ENCODE assay signal across 19 cellular contexts in the genomic region with DNA sequence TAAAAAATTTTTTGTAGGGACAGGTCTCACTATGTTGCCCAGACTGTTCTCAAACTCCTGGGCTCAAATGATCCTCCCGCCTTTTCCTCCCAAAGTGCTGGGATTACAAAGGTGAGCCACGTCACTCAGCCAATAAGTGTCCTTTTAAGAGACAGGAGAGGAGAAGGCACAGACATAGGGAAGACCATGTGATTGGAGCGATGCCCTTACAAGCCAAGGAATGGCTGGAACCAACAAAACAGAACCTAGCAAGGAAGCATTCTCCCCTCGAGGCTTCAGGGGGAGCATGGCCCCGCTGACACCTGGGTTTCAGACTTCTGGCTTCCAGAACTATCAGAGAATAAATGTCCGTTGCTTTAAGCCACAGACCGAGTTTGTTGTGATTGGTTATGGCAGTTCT. TPM values are rescaled to one million over a fixed set of nuclear protein-coding genes. Genes with fewer than 3 reads are reported as not detected.
DNase-seq lines count a peak whose midpoint lies in the region; ATAC-seq and TF ChIP-seq lines count a peak whose summit lies in the region.
"Had no signal": no experiment of that assay in that cellular context is flagged by ENCODE, and none has a peak within 500 bp of the region (broad histone marks: within the 10 kb centered on the region; RNA-seq: fewer than 3 reads in every experiment).

No MANE protein-coding gene starts in this region.

- WGBS in right lobe of liver (ENCODE audit: insufficient coverage, low coverage, low lambda C conversion rate, missing lambda C conversion rate): 73% methylated on average over 7 of the region's 7 CpGs

- no peak for TF ChIP-seq CTCF in GM23338 (conservative IDR thresholded peaks at IDR 0.05; ENCODE audit: low read depth in 2 of 2)
- TF ChIP-seq CTCF in WTC11 (IDR thresholded peaks at IDR 0.05): no peak
- TF ChIP-seq CTCF in right lobe of liver (IDR thresholded peaks at IDR 0.05): no peak
- no peak for TF ChIP-seq CTCF in left lung (IDR thresholded peaks at IDR 0.05)

- H3K9me3 Mint-ChIP-seq in GM23338 (no peaks in the 10 kb centered on the region; the same call in 2 of the 3 replicates), WTC11 (no peaks in the 10 kb centered on the region)
- H3K9me3 Mint-ChIP-seq: CD8-positive, alpha-beta memory T cell had no signal

- intact Hi-C loops in right lobe of liver (cut with DNase I): no loop called here
- intact Hi-C loops in left lung (cut with DNase I): no loop called here

- H3K4me1 Mint-ChIP-seq in GM23338: peaks cover 2% of the 10 kb centered on the region; the same call in 2 of the 3 replicates
- peaks cover 3% of the 10 kb centered on the region; the same call in 1 of the 2 replicates for H3K4me1 Mint-ChIP-seq in WTC11
- H3K4me1 Mint-ChIP-seq: CD8-positive, alpha-beta memory T cell had no signal

- H3K4me1 ChIP-seq in GM23338 (ENCODE audit: insufficient read depth): no peaks in the 10 kb centered on the region
- H3K4me1 ChIP-seq in right lobe of liver: no peaks in the 10 kb centered on the region
- H3K4me1 ChIP-seq in left lung: no peaks in the 10 kb centered on the region

- DNase-seq in GM23338 (ENCODE audit: low spot score) (peak; percentile 37), WTC11 (ENCODE audit: low spot score) (no peak), right lobe of liver (peak in 1 of 3 donors; percentile 2), HPDE6-E6E7 (ENCODE audit: extremely low spot score) (no peak), left lung (no peak), activated gamma-delta T cell (lab: John Stamatoyannopoulos, UW) (no peak)
- DNase-seq in activated T-cell treated with anti-CD3 and anti-CD28 coated beads, Interleukin-2, amount 50 U/mL, for 1 hour: no peak
- DNase-seq: Calu3; CD8-positive, alpha-beta memory T cell; DMS153; GF-D8; GOT3; Kasumi-1; NCI-H1417 treated with DMSO at 0.1 percent for 48 hours; NCI-H187; NCI-H69; SIG-M5 had no signal

- H3K4me3 ChIP-seq in GM23338: no peak overlapping the region
- no peak overlapping the region for H3K4me3 ChIP-seq in right lobe of liver
- no peak overlapping the region for H3K4me3 ChIP-seq in left lung
- H3K4me3 ChIP-seq: BLaER1 had no signal

- H3K27ac ChIP-seq in GM23338 (ENCODE audit: low read depth) (no peak overlapping the region), right lobe of liver (peak overlapping the region in 2 of 3 donors; percentile 8 to 51), left lung (peak overlapping the region in 1 of 2 donors; percentile 42)
- H3K27ac ChIP-seq: BLaER1 had no signal

- 0 out of 2 replicates have a peak, but pooled peaks cover 6% of the 10 kb centered on the region for H3F3A ChIP-seq in GM23338 (replicated peaks; ENCODE audit: low read depth)

- peaks cover 5% of the 10 kb centered on the region for H3K27me3 Mint-ChIP-seq in GM23338 (ENCODE audit: insufficient read depth, low read depth, poor library complexity)
- no peaks in the 10 kb centered on the region for H3K27me3 Mint-ChIP-seq in WTC11 (ENCODE audit: low read depth)
- H3K27me3 Mint-ChIP-seq: CD8-positive, alpha-beta memory T cell had no signal

- peak; percentile 55 for ATAC-seq in GM23338
- peak; percentile 75 for ATAC-seq in WTC11
- ATAC-seq in right lobe of liver: no peak
- ATAC-seq in left lung: no peak
- ATAC-seq: SK-N-SH treated with all-trans-retinoic acid at 6 μM for 48 hours had no signal

- H4K20me1 ChIP-seq in GM23338 (replicated peaks; ENCODE audit: insufficient read depth): no peaks in the 10 kb centered on the region
- H4K20me1 ChIP-seq: BLaER1 had no signal

- CTCF ChIA-PET in WTC11 (lab: Charles Lee): no interaction called here

- POLR2A ChIA-PET in WTC11 (lab: Charles Lee): no interaction called here

- no peaks in the 10 kb centered on the region for H3K36me3 Mint-ChIP-seq in GM23338 (ENCODE audit: low read depth)
- H3K36me3 Mint-ChIP-seq in WTC11: no peaks in the 10 kb centered on the region

- H3K9me2 ChIP-seq in GM23338 (ENCODE audit: insufficient read depth): no peaks in the 10 kb centered on the region

- H3K27ac Mint-ChIP-seq in GM23338 (no peak overlapping the region), WTC11 (no peak overlapping the region)
- H3K27ac Mint-ChIP-seq: CD8-positive, alpha-beta memory T cell had no signal

- no peak overlapping the region for H3K4me3 Mint-ChIP-seq in GM23338
- no peak overlapping the region for H3K4me3 Mint-ChIP-seq in WTC11
- H3K4me3 Mint-ChIP-seq: CD8-positive, alpha-beta memory T cell had no signal

- H3K27me3 ChIP-seq in GM23338 (ENCODE audit: insufficient read depth) (no peaks in the 10 kb centered on the region), right lobe of liver (no peaks in the 10 kb centered on the region), left lung (no peaks in the 10 kb centered on the region)
- H3K27me3 ChIP-seq: BLaER1 had no signal

- peak overlapping the region; percentile 52; the same call in 1 of the 2 replicates for H2AFZ ChIP-seq in GM23338

- no peak for TF ChIP-seq POLR2A in right lobe of liver (IDR thresholded peaks at IDR 0.05)

- no peaks in the 10 kb centered on the region for H3K36me3 ChIP-seq in GM23338 (ENCODE audit: insufficient read depth)
- H3K36me3 ChIP-seq in right lobe of liver: no peaks in the 10 kb centered on the region
- no peaks in the 10 kb centered on the region for H3K36me3 ChIP-seq in left lung
- H3K36me3 ChIP-seq: BLaER1 had no signal

- H3K4me2 ChIP-seq in GM23338: no peak overlapping the region

- no peaks in the 10 kb centered on the region for H3K9me3 ChIP-seq in right lobe of liver
- H3K9me3 ChIP-seq in left lung: no peaks in the 10 kb centered on the region
- H3K9me3 ChIP-seq: BLaER1 had no signal

- H3K79me2 ChIP-seq in GM23338 (replicated peaks; ENCODE audit: insufficient read depth): no peaks in the 10 kb centered on the region

TF ChIP-seq in GM23338, 12 proteins besides CTCF, POLR2A, EP300 and RAD21 (continues in another document):
- TF ChIP-seq STAT1 (IDR thresholded peaks at IDR 0.05; ENCODE audit: unreplicated experiment): no peak
- TF ChIP-seq CREB1 (CRISPR knock-in tag; IDR thresholded peaks at IDR 0.05; ENCODE audit: low read depth): no peak
- TF ChIP-seq NANOG (IDR thresholded peaks at IDR 0.05; ENCODE audit: borderline replicate concordance): no peak
- TF ChIP-seq ZNF114 (CRISPR knock-in tag; IDR thresholded peaks at IDR 0.05): no peak
- TF ChIP-seq, protein P1, sequence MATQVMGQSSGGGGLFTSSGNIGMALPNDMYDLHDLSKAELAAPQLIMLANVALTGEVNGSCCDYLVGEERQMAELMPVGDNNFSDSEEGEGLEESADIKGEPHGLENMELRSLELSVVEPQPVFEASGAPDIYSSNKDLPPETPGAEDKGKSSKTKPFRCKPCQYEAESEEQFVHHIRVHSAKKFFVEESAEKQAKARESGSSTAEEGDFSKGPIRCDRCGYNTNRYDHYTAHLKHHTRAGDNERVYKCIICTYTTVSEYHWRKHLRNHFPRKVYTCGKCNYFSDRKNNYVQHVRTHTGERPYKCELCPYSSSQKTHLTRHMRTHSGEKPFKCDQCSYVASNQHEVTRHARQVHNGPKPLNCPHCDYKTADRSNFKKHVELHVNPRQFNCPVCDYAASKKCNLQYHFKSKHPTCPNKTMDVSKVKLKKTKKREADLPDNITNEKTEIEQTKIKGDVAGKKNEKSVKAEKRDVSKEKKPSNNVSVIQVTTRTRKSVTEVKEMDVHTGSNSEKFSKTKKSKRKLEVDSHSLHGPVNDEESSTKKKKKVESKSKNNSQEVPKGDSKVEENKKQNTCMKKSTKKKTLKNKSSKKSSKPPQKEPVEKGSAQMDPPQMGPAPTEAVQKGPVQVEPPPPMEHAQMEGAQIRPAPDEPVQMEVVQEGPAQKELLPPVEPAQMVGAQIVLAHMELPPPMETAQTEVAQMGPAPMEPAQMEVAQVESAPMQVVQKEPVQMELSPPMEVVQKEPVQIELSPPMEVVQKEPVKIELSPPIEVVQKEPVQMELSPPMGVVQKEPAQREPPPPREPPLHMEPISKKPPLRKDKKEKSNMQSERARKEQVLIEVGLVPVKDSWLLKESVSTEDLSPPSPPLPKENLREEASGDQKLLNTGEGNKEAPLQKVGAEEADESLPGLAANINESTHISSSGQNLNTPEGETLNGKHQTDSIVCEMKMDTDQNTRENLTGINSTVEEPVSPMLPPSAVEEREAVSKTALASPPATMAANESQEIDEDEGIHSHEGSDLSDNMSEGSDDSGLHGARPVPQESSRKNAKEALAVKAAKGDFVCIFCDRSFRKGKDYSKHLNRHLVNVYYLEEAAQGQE (IDR thresholded peaks at IDR 0.05; ENCODE audit: unreplicated experiment): no peak

TF ChIP-seq in WTC11, 78 proteins besides CTCF, POLR2A, EP300 and RAD21 (continues in another document):
- TF ChIP-seq, protein P2, sequence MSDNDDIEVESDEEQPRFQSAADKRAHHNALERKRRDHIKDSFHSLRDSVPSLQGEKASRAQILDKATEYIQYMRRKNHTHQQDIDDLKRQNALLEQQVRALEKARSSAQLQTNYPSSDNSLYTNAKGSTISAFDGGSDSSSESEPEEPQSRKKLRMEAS (CRISPR knock-in tag; IDR thresholded peaks at IDR 0.05): no peak
- TF ChIP-seq, protein P3, sequence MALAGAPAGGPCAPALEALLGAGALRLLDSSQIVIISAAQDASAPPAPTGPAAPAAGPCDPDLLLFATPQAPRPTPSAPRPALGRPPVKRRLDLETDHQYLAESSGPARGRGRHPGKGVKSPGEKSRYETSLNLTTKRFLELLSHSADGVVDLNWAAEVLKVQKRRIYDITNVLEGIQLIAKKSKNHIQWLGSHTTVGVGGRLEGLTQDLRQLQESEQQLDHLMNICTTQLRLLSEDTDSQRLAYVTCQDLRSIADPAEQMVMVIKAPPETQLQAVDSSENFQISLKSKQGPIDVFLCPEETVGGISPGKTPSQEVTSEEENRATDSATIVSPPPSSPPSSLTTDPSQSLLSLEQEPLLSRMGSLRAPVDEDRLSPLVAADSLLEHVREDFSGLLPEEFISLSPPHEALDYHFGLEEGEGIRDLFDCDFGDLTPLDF (CRISPR knock-in tag; IDR thresholded peaks at IDR 0.05): no peak
- TF ChIP-seq, protein P4, sequence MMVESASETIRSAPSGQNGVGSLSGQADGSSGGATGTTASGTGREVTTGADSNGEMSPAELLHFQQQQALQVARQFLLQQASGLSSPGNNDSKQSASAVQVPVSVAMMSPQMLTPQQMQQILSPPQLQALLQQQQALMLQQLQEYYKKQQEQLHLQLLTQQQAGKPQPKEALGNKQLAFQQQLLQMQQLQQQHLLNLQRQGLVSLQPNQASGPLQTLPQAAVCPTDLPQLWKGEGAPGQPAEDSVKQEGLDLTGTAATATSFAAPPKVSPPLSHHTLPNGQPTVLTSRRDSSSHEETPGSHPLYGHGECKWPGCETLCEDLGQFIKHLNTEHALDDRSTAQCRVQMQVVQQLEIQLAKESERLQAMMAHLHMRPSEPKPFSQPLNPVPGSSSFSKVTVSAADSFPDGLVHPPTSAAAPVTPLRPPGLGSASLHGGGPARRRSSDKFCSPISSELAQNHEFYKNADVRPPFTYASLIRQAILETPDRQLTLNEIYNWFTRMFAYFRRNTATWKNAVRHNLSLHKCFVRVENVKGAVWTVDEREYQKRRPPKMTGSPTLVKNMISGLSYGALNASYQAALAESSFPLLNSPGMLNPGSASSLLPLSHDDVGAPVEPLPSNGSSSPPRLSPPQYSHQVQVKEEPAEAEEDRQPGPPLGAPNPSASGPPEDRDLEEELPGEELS (CRISPR knock-in tag; IDR thresholded peaks at IDR 0.05): no peak

RNA-seq across cellular contexts. Expression of gene NDUFS5, which starts 37.0 kb away (rescaled TPM):
- 532 and 878 TPM in 2 replicates for total RNA-seq in GM23338 (2014; rRNA removed; shearing (Covaris generic))
- 2,534 and 2,723 TPM in 2 replicates for polyA plus RNA-seq in GM23338 (2016; fragmentation: Nextera tagmentation; extraction: Ambion mirVana)
- total RNA-seq in WTC11 (2021): 402 to 430 TPM (median 414 TPM) in 3 replicates
- 100 to 1,000 TPM in 2 of 6 experiments, 10 to 100 TPM in 4; 86.2 to 352 (median 90.0) TPM for total RNA-seq in right lobe of liver
- total RNA-seq in left lung: 100 to 1,000 TPM; 104 to 166 TPM

Comparison
In these comparisons a context has a peak if more than half of its experiments do, and no peak if none do; other contexts are left out.
1. ATAC-seq: peak in GM23338 (single experiment) and WTC11 (single experiment); none in right lobe of liver (0 of 4) and left lung (single experiment).